In genomic region chr13:99892189-99892588, GRCh38 we compare ENCODE assay signal across 15 cellular contexts.
DNase-seq lines count a peak whose midpoint lies in the region; ATAC-seq and TF ChIP-seq lines count a peak whose summit lies in the region.
"Had no signal": no experiment of that assay in that cellular context is flagged by ENCODE, and none has a peak within 500 bp of the region (broad histone marks: within the 10 kb centered on the region; RNA-seq: fewer than 3 reads in every experiment).

No MANE protein-coding gene starts in this region.

- H3K9me3 Mint-ChIP-seq in brain, result peaks cover 9 to 22% (median 17%) of the 10 kb centered on the region in 5 experiments
- H3K9me3 Mint-ChIP-seq: activated T-helper 17 cell treated with anti-CD3 and anti-CD28 coated beads, Interleukin-2, amount 50 U/mL, for 72 hours had no signal

- peaks cover 17% of the 10 kb centered on the region for H3K4me1 ChIP-seq in neuron (ENCODE audit: insufficient read depth, low read length)

- no peak for TF ChIP-seq CTCF in brain (conservative IDR thresholded peaks at IDR 0.05)
- no peak for TF ChIP-seq CTCF in omental fat pad (IDR thresholded peaks at IDR 0.05)

- H3K36me3 Mint-ChIP-seq in brain, result peaks cover 9% of the 10 kb centered on the region

- H3K4me3 ChIP-seq in neuron (ENCODE audit: low read length), result peak overlapping the region; percentile 5
- H3K4me3 ChIP-seq: spleen had no signal

- H3K4me1 Mint-ChIP-seq in brain, result peaks cover 20% of the 10 kb centered on the region
- H3K4me1 Mint-ChIP-seq: activated T-helper 17 cell treated with anti-CD3 and anti-CD28 coated beads, Interleukin-2, amount 50 U/mL, for 72 hours had no signal

- H3K4me3 Mint-ChIP-seq in brain, result peak overlapping the region; percentile 53 to 86 (median 81)
- H3K4me3 Mint-ChIP-seq: activated T-helper 17 cell treated with anti-CD3 and anti-CD28 coated beads, Interleukin-2, amount 50 U/mL, for 72 hours had no signal

- H2AFZ ChIP-seq in neuron (ENCODE audit: low read depth, low read length), result no peak overlapping the region

- peaks cover 77% of the 10 kb centered on the region for H3K27me3 Mint-ChIP-seq in brain

- ATAC-seq in omental fat pad (ENCODE audit: low FRiP score), result no peak
- ATAC-seq: activated T-helper 17 cell treated with anti-CD3 and anti-CD28 coated beads, Interleukin-2, amount 50 U/mL, for 72 hours had no signal

- peaks cover 2% of the 10 kb centered on the region for H3K9me3 ChIP-seq in neuron (ENCODE audit: low read length)
- H3K9me3 ChIP-seq: spleen had no signal

- H3K27ac Mint-ChIP-seq in brain, result peak overlapping the region; percentile 62 to 83 (median 73)
- H3K27ac Mint-ChIP-seq: activated T-helper 17 cell treated with anti-CD3 and anti-CD28 coated beads, Interleukin-2, amount 50 U/mL, for 72 hours had no signal

- DNase-seq in NCI-H2081 (lab: John Stamatoyannopoulos, UW) (peak; percentile 40 to 42), NCI-H2081 treated with DMSO at 0.1 percent for 48 hours (lab: John Stamatoyannopoulos, UW) (no peak), NCI-H2107 (lab: John Stamatoyannopoulos, UW) (peak; percentile 28), omental fat pad (ENCODE audit: low spot score) (no peak), NCI-H187 treated with DMSO at 0.1 percent for 48 hours (lab: John Stamatoyannopoulos, UW) (no peak), mucosa of gallbladder (ENCODE audit: low spot score) (no peak)
- DNase-seq: COR-L47; effector CD8-positive, alpha-beta T cell; NCI-H2227 treated with DMSO at 0.1 percent for 48 hours; RPMI8226; spleen; T-helper 2 cell had no signal

- no peaks in the 10 kb centered on the region for H3K27me3 ChIP-seq in neuron (ENCODE audit: insufficient read depth, low read length)

- no peaks in the 10 kb centered on the region for H3K36me3 ChIP-seq in neuron (ENCODE audit: insufficient read depth, low read length)
- H3K36me3 ChIP-seq: spleen had no signal

Comparison
In these comparisons a context has a peak if more than half of its experiments do, and no peak if none do; other contexts are left out.
1. DNase-seq: peak in NCI-H2081 (2 of 2) and NCI-H2107 (single experiment); none in NCI-H2081 treated with DMSO at 0.1 percent for 48 hours (single experiment), omental fat pad (single experiment), NCI-H187 treated with DMSO at 0.1 percent for 48 hours (single experiment) and mucosa of gallbladder (single experiment).